ENCODE assay signal across 27 cellular contexts in genomic region chr1:202264300-202265075, GRCh38.
DNase-seq lines count a peak whose midpoint lies in the region; ATAC-seq and TF ChIP-seq lines count a peak whose summit lies in the region.
"Had no signal": no experiment of that assay in that cellular context is flagged by ENCODE, and none has a peak within 500 bp of the region (broad histone marks: within the 10 kb centered on the region; RNA-seq: fewer than 3 reads in every experiment).

No MANE protein-coding gene starts in this region.

- H3K4me3 Mint-ChIP-seq in activated CD8-positive, alpha-beta memory T cell treated with anti-CD3 and anti-CD28 coated beads, Interleukin-2, amount 10 ng/mL, durations not matched to agents 7 days and 5 days = no peak overlapping the region
- H3K4me3 Mint-ChIP-seq: activated naive CD4-positive, alpha-beta T cell treated with anti-CD3 and anti-CD28 coated beads, Interleukin-2, amount 10 ng/mL, durations not matched to agents 7 days and 5 days; CD4-positive, CD25-positive, alpha-beta regulatory T cell; effector memory CD8-positive, alpha-beta T cell; GM23338; immature natural killer cell; naive B cell; stimulated activated memory B cell treated with anti-CD40 and anti-IgM and Interleukin-4, amounts not matched to agents 10 μg/mL and 1 μg/mL and 100 μg/mL, for 72 hours; type B pancreatic cell had no signal

- CTCF ChIA-PET in activated CD8-positive, alpha-beta memory T cell treated with anti-CD3 and anti-CD28 coated beads, Interleukin-2, amount 10 ng/mL, durations not matched to agents 7 days and 5 days (lab: Charles Lee) = interaction anchor here (0.6 kb wide), 1 partner anchor 77 kb away, joined by 5 read pairs; the partner anchor contains the start of gene UBE2T

- no peaks in the 10 kb centered on the region for H3K4me1 ChIP-seq in RWPE2 (ENCODE audit: insufficient read depth, poor library complexity, severe bottlenecking)
- peaks cover 0 to 15% (median 7%) of the 10 kb centered on the region in 4 donors for H3K4me1 ChIP-seq in tibial artery
- H3K4me1 ChIP-seq: adrenal gland, colonic mucosa had no signal

- no peaks in the 10 kb centered on the region for H3K27me3 ChIP-seq in RWPE2 (ENCODE audit: insufficient read depth, poor library complexity, severe bottlenecking)
- no peaks in the 10 kb centered on the region for H3K27me3 ChIP-seq in tibial artery
- H3K27me3 ChIP-seq: adrenal gland, colonic mucosa had no signal

- peak; percentile 30 for DNase-seq in activated CD8-positive, alpha-beta memory T cell treated with anti-CD3 and anti-CD28 coated beads, Interleukin-2, amount 50 U/mL, for 48 hours
- no peak for DNase-seq in activated CD8-positive, alpha-beta memory T cell treated with anti-CD3 and anti-CD28 coated beads, Interleukin-2, amount 10 ng/mL, durations not matched to agents 7 days and 5 days
- peak; percentile 17 for DNase-seq in RWPE2 (ENCODE audit: low spot score)
- DNase-seq in islet precursor cell = peak; percentile 48
- peak; percentile 11 to 46 for DNase-seq in tibial artery
- DNase-seq in effector CD8-positive, alpha-beta T cell (lab: John Stamatoyannopoulos, UW) = no peak
- DNase-seq in midbrain (lab: John Stamatoyannopoulos, UW) = no peak
- no peak for DNase-seq in SHP77 treated with DMSO at 0.1 percent for 48 hours (lab: John Stamatoyannopoulos, UW)
- DNase-seq: activated naive CD4-positive, alpha-beta T cell treated with anti-CD3 and anti-CD28 coated beads, Interleukin-2, amount 10 ng/mL, durations not matched to agents 7 days and 5 days; CD4-positive, CD25-positive, alpha-beta regulatory T cell; colonic mucosa; DMS79 treated with DMSO at 0.1 percent for 48 hours; effector memory CD8-positive, alpha-beta T cell; erythroblast; hypothalamus; immature natural killer cell; left colon; mesenchymal stem cell; naive B cell; NCI-H1092; NCI-H1694 treated with DMSO at 0.1 percent for 48 hours; NCI-H2171; RPMI8226 had no signal

- H3K27ac Mint-ChIP-seq in activated CD8-positive, alpha-beta memory T cell treated with anti-CD3 and anti-CD28 coated beads, Interleukin-2, amount 10 ng/mL, durations not matched to agents 7 days and 5 days = no peak overlapping the region
- H3K27ac Mint-ChIP-seq: activated naive CD4-positive, alpha-beta T cell treated with anti-CD3 and anti-CD28 coated beads, Interleukin-2, amount 10 ng/mL, durations not matched to agents 7 days and 5 days; CD4-positive, CD25-positive, alpha-beta regulatory T cell; GM23338; stimulated activated memory B cell treated with anti-CD40 and anti-IgM and Interleukin-4, amounts not matched to agents 10 μg/mL and 1 μg/mL and 100 μg/mL, for 72 hours; type B pancreatic cell had no signal

- H3K4me3 ChIP-seq in RWPE2 (ENCODE audit: severe bottlenecking) (no peak overlapping the region), tibial artery (no peak overlapping the region)
- H3K4me3 ChIP-seq: adrenal gland, colonic mucosa, GM23338 had no signal

- H3K9me3 Mint-ChIP-seq in activated CD8-positive, alpha-beta memory T cell treated with anti-CD3 and anti-CD28 coated beads, Interleukin-2, amount 10 ng/mL, durations not matched to agents 7 days and 5 days (ENCODE audit: low read depth) = no peaks in the 10 kb centered on the region
- H3K9me3 Mint-ChIP-seq: activated naive CD4-positive, alpha-beta T cell treated with anti-CD3 and anti-CD28 coated beads, Interleukin-2, amount 10 ng/mL, durations not matched to agents 7 days and 5 days; effector memory CD8-positive, alpha-beta T cell had no signal

- no peak for TF ChIP-seq CTCF in RWPE2 (IDR thresholded peaks at IDR 0.05; ENCODE audit: poor library complexity, severe bottlenecking)
- TF ChIP-seq CTCF in tibial artery (IDR thresholded peaks at IDR 0.05) = no peak

- ATAC-seq in activated CD8-positive, alpha-beta memory T cell treated with anti-CD3 and anti-CD28 coated beads, Interleukin-2, amount 10 ng/mL, durations not matched to agents 7 days and 5 days = no peak
- no peak for ATAC-seq in RWPE2 (ENCODE audit: low read depth)
- ATAC-seq: effector memory CD8-positive, alpha-beta T cell; GM23338; left colon; stimulated activated memory B cell treated with anti-CD40 and anti-IgM and Interleukin-4, amounts not matched to agents 10 μg/mL and 1 μg/mL and 100 μg/mL, for 72 hours had no signal

- H3K27me3 Mint-ChIP-seq in activated CD8-positive, alpha-beta memory T cell treated with anti-CD3 and anti-CD28 coated beads, Interleukin-2, amount 10 ng/mL, durations not matched to agents 7 days and 5 days = peaks cover 47% of the 10 kb centered on the region

- H3K36me3 ChIP-seq in RWPE2 (ENCODE audit: low read depth) = no peaks in the 10 kb centered on the region
- no peaks in the 10 kb centered on the region for H3K36me3 ChIP-seq in tibial artery
- H3K36me3 ChIP-seq: adrenal gland, colonic mucosa had no signal

- intact Hi-C loops in tibial artery (cut with DNase I; ENCODE audit: low total_unique reads) = no loop called here

- no peaks in the 10 kb centered on the region for H3K36me3 Mint-ChIP-seq in activated CD8-positive, alpha-beta memory T cell treated with anti-CD3 and anti-CD28 coated beads, Interleukin-2, amount 10 ng/mL, durations not matched to agents 7 days and 5 days
- H3K36me3 Mint-ChIP-seq: activated naive CD4-positive, alpha-beta T cell treated with anti-CD3 and anti-CD28 coated beads, Interleukin-2, amount 10 ng/mL, durations not matched to agents 7 days and 5 days; CD4-positive, CD25-positive, alpha-beta regulatory T cell; stimulated activated memory B cell treated with anti-CD40 and anti-IgM and Interleukin-4, amounts not matched to agents 10 μg/mL and 1 μg/mL and 100 μg/mL, for 72 hours had no signal

- H3K27ac ChIP-seq in RWPE2 (ENCODE audit: poor library complexity, severe bottlenecking) = no peak overlapping the region
- no peak overlapping the region for H3K27ac ChIP-seq in tibial artery
- H3K27ac ChIP-seq: adrenal gland, colonic mucosa had no signal

- no peaks in the 10 kb centered on the region for H3K9me3 ChIP-seq in RWPE2 (ENCODE audit: severe bottlenecking)
- no peaks in the 10 kb centered on the region for H3K9me3 ChIP-seq in tibial artery
- H3K9me3 ChIP-seq: adrenal gland, colonic mucosa had no signal

- H3K4me1 Mint-ChIP-seq in activated CD8-positive, alpha-beta memory T cell treated with anti-CD3 and anti-CD28 coated beads, Interleukin-2, amount 10 ng/mL, durations not matched to agents 7 days and 5 days = no peaks in the 10 kb centered on the region
- H3K4me1 Mint-ChIP-seq: activated naive CD4-positive, alpha-beta T cell treated with anti-CD3 and anti-CD28 coated beads, Interleukin-2, amount 10 ng/mL, durations not matched to agents 7 days and 5 days; naive B cell; stimulated activated memory B cell treated with anti-CD40 and anti-IgM and Interleukin-4, amounts not matched to agents 10 μg/mL and 1 μg/mL and 100 μg/mL, for 72 hours had no signal

Comparison
In these comparisons a context has a peak if more than half of its experiments do, and no peak if none do; other contexts are left out.
1. DNase-seq: peak in activated CD8-positive, alpha-beta memory T cell treated with anti-CD3 and anti-CD28 coated beads, Interleukin-2, amount 50 U/mL, for 48 hours (single experiment), RWPE2 (single experiment), islet precursor cell (single experiment) and tibial artery (2 of 2); none in activated CD8-positive, alpha-beta memory T cell treated with anti-CD3 and anti-CD28 coated beads, Interleukin-2, amount 10 ng/mL, durations not matched to agents 7 days and 5 days (single experiment), effector CD8-positive, alpha-beta T cell (single experiment), midbrain (single experiment) and SHP77 treated with DMSO at 0.1 percent for 48 hours (single experiment).